Comparison of ENCODE assay signal across 1 cellular context in genomic region chr1:243505986-243506689, GRCh38.
TF ChIP-seq lines count a peak whose summit lies in the region.

No MANE protein-coding gene starts in this region.

TF ChIP-seq in K562, 482 proteins besides CTCF, POLR2A, EP300 and RAD21 (continued from another document and continues in another):
- TF ChIP-seq PREB (CRISPR knock-in tag; IDR thresholded peaks at IDR 0.05) = no peak
- TF ChIP-seq FOXA3 (CRISPR knock-in tag; conservative IDR thresholded peaks at IDR 0.05 in 1 of 2, IDR thresholded peaks at IDR 0.05 in 1 of 2) = peak; percentile 80 to 99; a peak in 3 of 4 replicates
- TF ChIP-seq CREB3 (tag; conservative IDR thresholded peaks at IDR 0.05; ENCODE audit: low read depth) = 0 out of 2 replicates have a peak, but pooled peaks have one; percentile 16
- peak; percentile 26; the same call in 1 of the 2 replicates for TF ChIP-seq MAX (CRISPR knock-in tag; IDR thresholded peaks at IDR 0.05)
- TF ChIP-seq MNT (conservative IDR thresholded peaks at IDR 0.05) = peak; percentile 91 to 94
- TF ChIP-seq ZNF586 (CRISPR knock-in tag; conservative IDR thresholded peaks at IDR 0.05) = no peak
- TF ChIP-seq ATF7 (IDR thresholded peaks at IDR 0.05) = peak; percentile 20; the same call in 1 of the 2 replicates
- TF ChIP-seq L3MBTL2 (IDR thresholded peaks at IDR 0.05) = peak; percentile 95
- peak; percentile 10; the same call in 1 of the 2 replicates for TF ChIP-seq ZBTB9 (CRISPR knock-in tag; IDR thresholded peaks at IDR 0.05)
- peak; percentile 91 for TF ChIP-seq USF2 (CRISPR knock-in tag; IDR thresholded peaks at IDR 0.05)
- no peak for TF ChIP-seq ARHGAP35 (IDR thresholded peaks at IDR 0.05; ENCODE audit: partially characterized antibody)
- 0 out of 2 replicates have a peak, but pooled peaks have one; percentile 12 for TF ChIP-seq HDAC2 (IDR thresholded peaks at IDR 0.05)
- TF ChIP-seq CREB3L1 (IDR thresholded peaks at IDR 0.05; ENCODE audit: borderline replicate concordance, low read depth) = peak; percentile 61; the same call in 1 of the 2 replicates
- TF ChIP-seq GMEB1 (CRISPR knock-in tag; IDR thresholded peaks at IDR 0.05) = no peak
- TF ChIP-seq RAD51 (IDR thresholded peaks at IDR 0.05; ENCODE audit: borderline replicate concordance, low read depth) = peak; percentile 85
- TF ChIP-seq ELF1 (tag; IDR thresholded peaks at IDR 0.05) = peak; percentile 80
- no peak for TF ChIP-seq ETS2 (tag; IDR thresholded peaks at IDR 0.05; ENCODE audit: borderline replicate concordance, poor library complexity, severe bottlenecking)
- 0 out of 2 replicates have a peak, but pooled peaks have one; percentile 35 for TF ChIP-seq ZNF584 (CRISPR knock-in tag; IDR thresholded peaks at IDR 0.05; ENCODE audit: low read depth)
- no peak for TF ChIP-seq NCOR1 (IDR thresholded peaks at IDR 0.05)
- TF ChIP-seq ELF2 (CRISPR knock-in tag; IDR thresholded peaks at IDR 0.05) = peak; percentile 88
- peak in 1 of 2 experiments; percentile 47 for TF ChIP-seq E2F6 (IDR thresholded peaks at IDR 0.05; ENCODE audit: borderline replicate concordance in 1 of 2, extremely low read depth in 1 of 2, insufficient read depth in 1 of 2, insufficient read length in 1 of 2, low read depth in 1 of 2, low read length in 1 of 2, poor library complexity in 1 of 2, severe bottlenecking in 1 of 2)
- peak; percentile 93 for TF ChIP-seq MGA (IDR thresholded peaks at IDR 0.05)
- TF ChIP-seq TOE1 (IDR thresholded peaks at IDR 0.05; ENCODE audit: borderline replicate concordance) = no peak
- TF ChIP-seq TOE1 (CRISPR knock-in tag; IDR thresholded peaks at IDR 0.05; ENCODE audit: borderline replicate concordance, low read depth) = no peak
- TF ChIP-seq FOSL1 (tag; conservative IDR thresholded peaks at IDR 0.05) = peak; percentile 40; the same call in 1 of the 2 replicates
